ENCODE assay signal across 13 cellular contexts in genomic region chr17:7587831-7588230, GRCh38. TPM values are rescaled to one million over a fixed set of nuclear protein-coding genes. Genes with fewer than 3 reads are reported as not detected.
DNase-seq lines count a peak whose midpoint lies in the region; ATAC-seq and TF ChIP-seq lines count a peak whose summit lies in the region.
"Had no signal": no experiment of that assay in that cellular context is flagged by ENCODE, and none has a peak within 500 bp of the region (broad histone marks: within the 10 kb centered on the region; RNA-seq: fewer than 3 reads in every experiment).

No MANE protein-coding gene starts in this region.

- H3K9me2 ChIP-seq in OCI-LY7 (ENCODE audit: insufficient read depth, low read length): no peaks in the 10 kb centered on the region

- no peaks in the 10 kb centered on the region for H4K20me1 ChIP-seq in OCI-LY7 (ENCODE audit: insufficient read depth, low read length)

- ATAC-seq in activated T-cell treated with anti-CD3 and anti-CD28 coated beads, Interleukin-2, amount 50 U/mL, for 72 hours (replicated peaks in 1 of 2): no peak
- no peak for ATAC-seq in activated CD8-positive, alpha-beta T cell treated with anti-CD3 and anti-CD28 coated beads, Interleukin-2, amount 10 ng/mL, durations not matched to agents 7 days and 5 days

- H3K27ac ChIP-seq in OCI-LY7 (ENCODE audit: low read depth, low read length, poor library complexity, severe bottlenecking): no peak overlapping the region
- H3K27ac ChIP-seq in tibial artery: peak overlapping the region in 1 of 2 donors; percentile 71
- no peak overlapping the region for H3K27ac ChIP-seq in thyroid gland
- H3K27ac ChIP-seq: cardiac muscle cell had no signal

- H3K4me3 ChIP-seq in OCI-LY7 (ENCODE audit: low read depth, low read length, poor library complexity, severe bottlenecking): no peak overlapping the region
- H3K4me3 ChIP-seq in tibial artery: no peak overlapping the region
- no peak overlapping the region for H3K4me3 ChIP-seq in thyroid gland (replicated peaks in 1 of 3)
- H3K4me3 ChIP-seq: cardiac muscle cell had no signal

- CTCF ChIA-PET in activated CD8-positive, alpha-beta T cell treated with anti-CD3 and anti-CD28 coated beads, Interleukin-2, amount 10 ng/mL, durations not matched to agents 7 days and 5 days (lab: Charles Lee): interaction anchor here (1.0 to 5.3 kb wide), 4 partner anchors 27 to 233 kb away, joined by 3 to 45 read pairs (median 5); partner anchors contain the start of genes TMEM95, TP53 and WRAP53
- CTCF ChIA-PET in OCI-LY7 (lab: Charles Lee; ENCODE audit: unreplicated experiment): no interaction called here

- intact Hi-C loops in OCI-LY7 (cut with micrococcal nuclease; ENCODE audit: unreplicated experiment) (no loop called here), tibial artery (cut with DNase I; ENCODE audit: low total_unique reads) (loop anchor here (2.0 kb wide), 1 partner anchor 69 kb away; no protein-coding TSS in a partner anchor), thyroid gland (cut with DNase I) (no loop called here)

- H3K27me3 Mint-ChIP-seq in activated T-cell treated with anti-CD3 and anti-CD28 coated beads, Interleukin-2, amount 50 U/mL, for 72 hours (ENCODE audit: low read depth): no peaks in the 10 kb centered on the region
- H3K27me3 Mint-ChIP-seq in activated CD8-positive, alpha-beta T cell treated with anti-CD3 and anti-CD28 coated beads, Interleukin-2, amount 10 ng/mL, durations not matched to agents 7 days and 5 days (ENCODE audit: low read depth): no peaks in the 10 kb centered on the region
- H3K27me3 Mint-ChIP-seq in type B pancreatic cell: no peaks in the 10 kb centered on the region
- H3K27me3 Mint-ChIP-seq: B cell had no signal

- TF ChIP-seq CTCF in type B pancreatic cell (conservative IDR thresholded peaks at IDR 0.05): no peak
- no peak for TF ChIP-seq CTCF in OCI-LY7 (conservative IDR thresholded peaks at IDR 0.05; ENCODE audit: low read length)
- TF ChIP-seq CTCF in tibial artery (IDR thresholded peaks at IDR 0.05): no peak
- no peak for TF ChIP-seq CTCF in thyroid gland (IDR thresholded peaks at IDR 0.05)

- H3K4me2 ChIP-seq in OCI-LY7 (ENCODE audit: low read length): no peak overlapping the region

- POLR2A ChIA-PET in activated CD8-positive, alpha-beta T cell treated with anti-CD3 and anti-CD28 coated beads, Interleukin-2, amount 10 ng/mL, durations not matched to agents 7 days and 5 days (lab: Charles Lee): interaction anchor here (0.6 to 1.1 kb wide), 2 partner anchors 40 to 504 kb away, joined by 3 read pairs; partner anchors contain the start of gene SAT2
- POLR2A ChIA-PET in OCI-LY7 (lab: Charles Lee): no interaction called here

- H2AFZ ChIP-seq in OCI-LY7 (ENCODE audit: low read length): no peak overlapping the region
- H2AFZ ChIP-seq: parathyroid adenoma had no signal

- H3K4me1 ChIP-seq in OCI-LY7 (ENCODE audit: insufficient read depth, low read length, poor library complexity, severe bottlenecking) (peaks cover 18% of the 10 kb centered on the region), tibial artery (peaks cover 4 to 41% (median 30%) of the 10 kb centered on the region in 4 donors), thyroid gland (peaks cover 21 to 31% of the 10 kb centered on the region in 2 donors)

- peaks cover 24% of the 10 kb centered on the region for H3K4me1 Mint-ChIP-seq in activated T-cell treated with anti-CD3 and anti-CD28 coated beads, Interleukin-2, amount 50 U/mL, for 72 hours (ENCODE audit: low read depth)
- H3K4me1 Mint-ChIP-seq in activated CD8-positive, alpha-beta T cell treated with anti-CD3 and anti-CD28 coated beads, Interleukin-2, amount 10 ng/mL, durations not matched to agents 7 days and 5 days (ENCODE audit: low read depth): peaks cover 28% of the 10 kb centered on the region
- H3K4me1 Mint-ChIP-seq in type B pancreatic cell (ENCODE audit: unreplicated experiment): peaks cover 32% of the 10 kb centered on the region

- peaks cover 5 to 7% of the 10 kb centered on the region in 2 donors for H3K36me3 Mint-ChIP-seq in activated T-cell treated with anti-CD3 and anti-CD28 coated beads, Interleukin-2, amount 50 U/mL, for 72 hours (ENCODE audit: insufficient read depth in 2 of 2)
- peaks cover 44% of the 10 kb centered on the region for H3K36me3 Mint-ChIP-seq in activated CD8-positive, alpha-beta T cell treated with anti-CD3 and anti-CD28 coated beads, Interleukin-2, amount 10 ng/mL, durations not matched to agents 7 days and 5 days (ENCODE audit: low read depth)
- peaks cover 12% of the 10 kb centered on the region for H3K36me3 Mint-ChIP-seq in type B pancreatic cell

- no peak for DNase-seq in activated T-cell treated with anti-CD3 and anti-CD28 coated beads, Interleukin-2, amount 50 U/mL, for 72 hours
- no peak for DNase-seq in activated T-cell treated with anti-CD3 and anti-CD28 coated beads, Interleukin-2, amount 50 U/mL, for 1 hour
- DNase-seq in activated CD8-positive, alpha-beta T cell treated with anti-CD3 and anti-CD28 coated beads, Interleukin-2, amount 10 ng/mL, durations not matched to agents 7 days and 5 days: no peak
- DNase-seq in iris pigment epithelial cell (ENCODE audit: low read depth) (peak; percentile 46), type B pancreatic cell (ENCODE audit: extremely low spot score, unreplicated experiment) (no peak), OCI-LY7 (ENCODE audit: low spot score) (no peak), tibial artery (no peak), thyroid gland (no peak)
- DNase-seq: activated CD4-positive, alpha-beta T cell treated with anti-CD3 and anti-CD28 coated beads, Interleukin-2, amount 50 U/mL, for 48 hours; NCI-H1694 had no signal

- H3K27me3 ChIP-seq in tibial artery: no peaks in the 10 kb centered on the region
- no peaks in the 10 kb centered on the region for H3K27me3 ChIP-seq in thyroid gland
- H3K27me3 ChIP-seq: cardiac muscle cell had no signal

- H3K9me3 Mint-ChIP-seq in activated T-cell treated with anti-CD3 and anti-CD28 coated beads, Interleukin-2, amount 50 U/mL, for 72 hours: no peaks in the 10 kb centered on the region
- H3K9me3 Mint-ChIP-seq in activated CD8-positive, alpha-beta T cell treated with anti-CD3 and anti-CD28 coated beads, Interleukin-2, amount 10 ng/mL, durations not matched to agents 7 days and 5 days (ENCODE audit: insufficient read depth): no peaks in the 10 kb centered on the region
- H3K9me3 Mint-ChIP-seq in type B pancreatic cell: no peaks in the 10 kb centered on the region

- peak overlapping the region; percentile 16 for H3K27ac Mint-ChIP-seq in activated T-cell treated with anti-CD3 and anti-CD28 coated beads, Interleukin-2, amount 50 U/mL, for 72 hours
- peak overlapping the region; percentile 9 for H3K27ac Mint-ChIP-seq in activated CD8-positive, alpha-beta T cell treated with anti-CD3 and anti-CD28 coated beads, Interleukin-2, amount 10 ng/mL, durations not matched to agents 7 days and 5 days
- H3K27ac Mint-ChIP-seq in type B pancreatic cell: peak overlapping the region; percentile 82
- H3K27ac Mint-ChIP-seq: B cell had no signal

- no peak for TF ChIP-seq POLR2A in thyroid gland (IDR thresholded peaks at IDR 0.05)

- peaks cover 69% of the 10 kb centered on the region for H3K36me3 ChIP-seq in OCI-LY7 (ENCODE audit: insufficient read depth, low read length)
- H3K36me3 ChIP-seq in tibial artery: peaks cover 17 to 39% (median 21%) of the 10 kb centered on the region in 3 donors
- peaks cover 18 to 26% of the 10 kb centered on the region in 2 donors for H3K36me3 ChIP-seq in thyroid gland

- H3K9me3 ChIP-seq in OCI-LY7 (ENCODE audit: low read length) (no peaks in the 10 kb centered on the region), tibial artery (no peaks in the 10 kb centered on the region), thyroid gland (no peaks in the 10 kb centered on the region)

- no peak overlapping the region for H3K4me3 Mint-ChIP-seq in activated T-cell treated with anti-CD3 and anti-CD28 coated beads, Interleukin-2, amount 50 U/mL, for 72 hours
- no peak overlapping the region for H3K4me3 Mint-ChIP-seq in activated CD8-positive, alpha-beta T cell treated with anti-CD3 and anti-CD28 coated beads, Interleukin-2, amount 10 ng/mL, durations not matched to agents 7 days and 5 days
- H3K4me3 Mint-ChIP-seq in type B pancreatic cell: peak overlapping the region; percentile 51
- H3K4me3 Mint-ChIP-seq: B cell had no signal

- H3K79me2 ChIP-seq in OCI-LY7 (ENCODE audit: insufficient read depth, low read depth, low read length): peaks cover 5% of the 10 kb centered on the region; the same call in 1 of the 2 replicates

- WGBS in thyroid gland, 2 donors: 69 to 84% methylated on average over 5 of the region's 5 CpGs

- no TSS peak for BruUV-seq in OCI-LY7 (replicated peaks; lab: Mats Ljungman, UMichigan)

RNA-seq across cellular contexts. Expression of gene SOX15, which starts 2.1 kb away (rescaled TPM):
- total RNA-seq in activated T-cell treated with anti-CD3 and anti-CD28 coated beads, Interleukin-2, amount 50 U/mL, for 72 hours: under 1 TPM; 0.34 to 0.86 TPM
- total RNA-seq in activated CD8-positive, alpha-beta T cell treated with anti-CD3 and anti-CD28 coated beads, Interleukin-2, amount 10 ng/mL, durations not matched to agents 7 days and 5 days: under 1 TPM; 0.29 to 0.34 TPM
- total RNA-seq in type B pancreatic cell (ENCODE audit: low replicate concordance) (0.77 and 4.0 TPM in 2 replicates), OCI-LY7 (2022) (0.57 and 0.84 TPM in 2 replicates), thyroid gland (1 to 10 TPM in 1 of 4 donors, under 1 TPM in 1, not detected in 2; 0.67 to 3.1 TPM)
- total RNA-seq in OCI-LY7 (2014; rRNA removed; shearing (Covaris generic)): 0.23 and 1.6 TPM in 2 replicates

RNA-seq across cellular contexts. Expression of gene MPDU1, which starts 4.2 kb away (rescaled TPM):
- total RNA-seq in activated T-cell treated with anti-CD3 and anti-CD28 coated beads, Interleukin-2, amount 50 U/mL, for 72 hours: 10 to 100 TPM; 44.0 to 51.9 TPM
- 10 to 100 TPM; 69.0 to 70.4 TPM for total RNA-seq in activated CD8-positive, alpha-beta T cell treated with anti-CD3 and anti-CD28 coated beads, Interleukin-2, amount 10 ng/mL, durations not matched to agents 7 days and 5 days
- total RNA-seq in type B pancreatic cell (ENCODE audit: low replicate concordance) (61.8 and 67.6 TPM in 2 replicates), OCI-LY7 (2022) (21.3 and 26.1 TPM in 2 replicates), thyroid gland (100 to 1,000 TPM in 3 of 4 donors, 10 to 100 TPM in 1; 88.8 to 250 (median 164) TPM)
- 30.4 and 34.5 TPM in 2 replicates for total RNA-seq in OCI-LY7 (2014; rRNA removed; shearing (Covaris generic))

RNA-seq across cellular contexts. Expression of gene CD68, which starts 8.4 kb away (rescaled TPM):
- 10 to 100 TPM; 10.3 to 28.1 TPM for total RNA-seq in activated T-cell treated with anti-CD3 and anti-CD28 coated beads, Interleukin-2, amount 50 U/mL, for 72 hours
- total RNA-seq in activated CD8-positive, alpha-beta T cell treated with anti-CD3 and anti-CD28 coated beads, Interleukin-2, amount 10 ng/mL, durations not matched to agents 7 days and 5 days: 10 to 100 TPM in 1 of 2 experiments, 1 to 10 TPM in 1; 9.4 to 10.7 TPM
- total RNA-seq in type B pancreatic cell (ENCODE audit: low replicate concordance) (5.0 and 5.8 TPM in 2 replicates), OCI-LY7 (2022) (0.44 and 0.72 TPM in 2 replicates), thyroid gland (10 to 100 TPM; 13.6 to 52.0 (median 21.5) TPM)
- 0.10 and 0.54 TPM in 2 replicates for total RNA-seq in OCI-LY7 (2014; rRNA removed; shearing (Covaris generic))

RNA-seq across cellular contexts. Expression of gene SENP3, which starts 26.1 kb away (rescaled TPM):
- 10 to 100 TPM; 41.8 to 55.3 TPM for total RNA-seq in activated T-cell treated with anti-CD3 and anti-CD28 coated beads, Interleukin-2, amount 50 U/mL, for 72 hours
- total RNA-seq in activated CD8-positive, alpha-beta T cell treated with anti-CD3 and anti-CD28 coated beads, Interleukin-2, amount 10 ng/mL, durations not matched to agents 7 days and 5 days: 10 to 100 TPM; 54.4 to 62.0 TPM
- total RNA-seq in type B pancreatic cell (ENCODE audit: low replicate concordance): 50.2 and 52.7 TPM in 2 replicates
- total RNA-seq in OCI-LY7 (2014; rRNA removed; shearing (Covaris generic)): 100 and 102 TPM in 2 replicates
- 62.4 and 77.6 TPM in 2 replicates for total RNA-seq in OCI-LY7 (2022)
- total RNA-seq in thyroid gland: 10 to 100 TPM; 62.4 to 73.3 (median 66.3) TPM

RNA-seq across cellular contexts. Expression of gene FXR2, which starts 26.9 kb away (rescaled TPM):
- total RNA-seq in activated T-cell treated with anti-CD3 and anti-CD28 coated beads, Interleukin-2, amount 50 U/mL, for 72 hours: 10 to 100 TPM; 52.5 to 53.3 TPM
- total RNA-seq in activated CD8-positive, alpha-beta T cell treated with anti-CD3 and anti-CD28 coated beads, Interleukin-2, amount 10 ng/mL, durations not matched to agents 7 days and 5 days: 10 to 100 TPM; 27.6 to 31.8 TPM
- total RNA-seq in type B pancreatic cell (ENCODE audit: low replicate concordance): 37.1 and 44.2 TPM in 2 replicates
- total RNA-seq in OCI-LY7 (2014; rRNA removed; shearing (Covaris generic)): 24.6 and 32.4 TPM in 2 replicates
- 32.1 and 41.4 TPM in 2 replicates for total RNA-seq in OCI-LY7 (2022)
- total RNA-seq in thyroid gland: 10 to 100 TPM; 27.6 to 37.5 (median 28.6) TPM

Comparison
In these comparisons a context has a peak if more than half of its experiments do, and no peak if none do; other contexts are left out.
1. H3K27ac Mint-ChIP-seq: peak in every context shown above with its lines; median percentile 82 in type B pancreatic cell; 16 in activated T-cell treated with anti-CD3 and anti-CD28 coated beads, Interleukin-2, amount 50 U/mL, for 72 hours; 9 in activated CD8-positive, alpha-beta T cell treated with anti-CD3 and anti-CD28 coated beads, Interleukin-2, amount 10 ng/mL, durations not matched to agents 7 days and 5 days.